In genomic region chr1:85612704-85613361, GRCh38 we compare ENCODE assay signal across 9 cellular contexts. TPM values are rescaled to one million over a fixed set of nuclear protein-coding genes. Genes with fewer than 3 reads are reported as not detected.
DNase-seq lines count a peak whose midpoint lies in the region; ATAC-seq, FAIRE-seq and TF ChIP-seq lines count a peak whose summit lies in the region.
"Had no signal": no experiment of that assay in that cellular context is flagged by ENCODE, and none has a peak within 500 bp of the region (broad histone marks: within the 10 kb centered on the region; RNA-seq: fewer than 3 reads in every experiment).

No MANE protein-coding gene starts in this region.

- TF ChIP-seq CTCF in WI38 (IDR thresholded peaks at IDR 0.05; ENCODE audit: low read depth, low read length) (peak; percentile 68), kidney (IDR thresholded peaks at IDR 0.05; ENCODE audit: borderline replicate concordance, extremely low read depth, insufficient read depth) (peak; percentile 42)

- no peak overlapping the region for H3K4me3 ChIP-seq in WI38 (ENCODE audit: low read depth, low read length)
- peak overlapping the region in 1 of 2 donors; percentile 26 for H3K4me3 ChIP-seq in kidney (ENCODE audit: low read length in 2 of 2)
- H3K4me3 ChIP-seq in HAP-1 = no peak overlapping the region

- H3K9me3 ChIP-seq in kidney (ENCODE audit: control insufficient read depth in 1 of 2, low read length in 2 of 2) = no peaks in the 10 kb centered on the region
- H3K9me3 ChIP-seq in HAP-1 = no peaks in the 10 kb centered on the region

- H3K27me3 ChIP-seq in HAP-1 (ENCODE audit: low read depth) = no peaks in the 10 kb centered on the region

- FAIRE-seq in kidney (lab: Jason Lieb, UNC) = no peak

- no peaks in the 10 kb centered on the region for H3K36me3 ChIP-seq in kidney (ENCODE audit: control insufficient read depth in 1 of 2, insufficient read depth in 2 of 2, low read length in 2 of 2)
- H3K36me3 ChIP-seq in HAP-1 (replicated peaks) = no peaks in the 10 kb centered on the region

- H3K4me1 ChIP-seq in kidney (ENCODE audit: control insufficient read depth in 1 of 2, insufficient read depth in 1 of 2, low read depth in 1 of 2, low read length in 2 of 2) (peaks cover 4 to 26% of the 10 kb centered on the region in 2 donors), HAP-1 (peaks cover 7% of the 10 kb centered on the region)

- in situ Hi-C loops in HAP-1 (cut with MboI; ENCODE audit: low sequenced_read_pairs) = no loop called here

- ATAC-seq in HG02642 (IDR thresholded peaks at IDR 0.05; ENCODE audit: poor library complexity, unreplicated experiment) = no peak

- intact Hi-C loops in kidney (cut with DNase I) = no loop called here

- peak overlapping the region; percentile 2 to 58 for H3K27ac ChIP-seq in kidney (ENCODE audit: low read depth in 2 of 2, low read length in 2 of 2)

- DNase-seq in A172 (ENCODE audit: low spot score) (peak; percentile 92), HCEC 1CT (peak; percentile 91), kidney (no peak), Ammon's horn (ENCODE audit: low spot score) (no peak), GM19240 (ENCODE audit: insufficient read length, low spot score) (no peak), HAP-1 (ENCODE audit: low spot score in 2 of 2) (no peak)
- DNase-seq: activated naive CD8-positive, alpha-beta T cell treated with anti-CD3 and anti-CD28 coated beads, Interleukin-2, amount 10 ng/mL, durations not matched to agents 7 days and 5 days had no signal

- peak overlapping the region in 1 of 2 donors; percentile 3 for H3K9ac ChIP-seq in kidney (ENCODE audit: low read length in 2 of 2)

RNA-seq across cellular contexts. Expression of gene CCN1, which starts 32.3 kb away (rescaled TPM):
- 23.5 and 23.9 TPM in 2 replicates for total RNA-seq in A172 (2014; rRNA removed; shearing (Covaris generic))
- total RNA-seq in kidney = 61.3 TPM
- 79.1 TPM for polyA plus RNA-seq in kidney (ENCODE audit: insufficient read depth, low read depth, low replicate concordance)
- total RNA-seq: activated naive CD8-positive, alpha-beta T cell treated with anti-CD3 and anti-CD28 coated beads, Interleukin-2, amount 10 ng/mL, durations not matched to agents 7 days and 5 days had no signal

Comparison
In these comparisons a context has a peak if more than half of its experiments do, and no peak if none do; other contexts are left out.
1. DNase-seq: peak in A172 (single experiment) and HCEC 1CT (single experiment); none in kidney (single experiment), Ammon's horn (single experiment), GM19240 (single experiment) and HAP-1 (0 of 2).